17 cellular contexts compared by ENCODE assay signal in genomic region chr6:13688692-13689196, GRCh38. TPM values are rescaled to one million over a fixed set of nuclear protein-coding genes. Genes with fewer than 3 reads are reported as not detected.
DNase-seq lines count a peak whose midpoint lies in the region; ATAC-seq and TF ChIP-seq lines count a peak whose summit lies in the region.
"Had no signal": no experiment of that assay in that cellular context is flagged by ENCODE, and none has a peak within 500 bp of the region (broad histone marks: within the 10 kb centered on the region; RNA-seq: fewer than 3 reads in every experiment).

No MANE protein-coding gene starts in this region.

- no peak overlapping the region for H3K4me3 ChIP-seq in cardiac muscle cell
- H3K4me3 ChIP-seq in right cardiac atrium (ENCODE audit: low read length) = no peak overlapping the region
- no peak overlapping the region for H3K4me3 ChIP-seq in dorsolateral prefrontal cortex
- H3K4me3 ChIP-seq: ascending aorta, hepatocyte had no signal

- H3K36me3 Mint-ChIP-seq in T-cell = peaks cover 12% of the 10 kb centered on the region
- peaks cover 6% of the 10 kb centered on the region for H3K36me3 Mint-ChIP-seq in chondrocyte (ENCODE audit: low read depth)

- H3K4me3 Mint-ChIP-seq in T-cell = peak overlapping the region; percentile 7 to 63 (median 40)
- H3K4me3 Mint-ChIP-seq in chondrocyte (ENCODE audit: unreplicated experiment) = no peak overlapping the region

- TF ChIP-seq CTCF in cardiac muscle cell (IDR thresholded peaks at IDR 0.05; ENCODE audit: low read depth, low read length) = no peak
- TF ChIP-seq CTCF in chondrocyte (IDR thresholded peaks at IDR 0.05) = no peak
- no peak for TF ChIP-seq CTCF in dorsolateral prefrontal cortex (IDR thresholded peaks at IDR 0.05 in 54 of 56, conservative IDR thresholded peaks at IDR 0.05 in 2 of 56; ENCODE audit: low read depth in 1 of 56, partially characterized antibody in 56 of 56)

- H3K9me3 Mint-ChIP-seq in T-cell = no peaks in the 10 kb centered on the region
- H3K9me3 Mint-ChIP-seq in chondrocyte (ENCODE audit: low read depth) = peaks cover 6% of the 10 kb centered on the region

- H3K36me3 ChIP-seq in cardiac muscle cell = no peaks in the 10 kb centered on the region

- ATAC-seq in right cardiac atrium (no peak), T-cell (replicated peaks in 1 of 4) (peak in 1 of 4 experiments; percentile 15)
- ATAC-seq: HepG2 had no signal

- H3K4me1 Mint-ChIP-seq in T-cell (peaks cover 67 to 81% (median 81%) of the 10 kb centered on the region in 3 donors), chondrocyte (ENCODE audit: low read depth) (peaks cover 48% of the 10 kb centered on the region)

- H3K27ac Mint-ChIP-seq in T-cell (peak overlapping the region; percentile 98 to 99), chondrocyte (ENCODE audit: unreplicated experiment) (peak overlapping the region; percentile 6)

- H3K4me1 ChIP-seq in cardiac muscle cell (ENCODE audit: low read depth) (peaks cover 7% of the 10 kb centered on the region), right cardiac atrium (ENCODE audit: control insufficient read depth, insufficient read depth, low read length) (peaks cover 2% of the 10 kb centered on the region)

- H3K9me3 ChIP-seq in cardiac muscle cell (ENCODE audit: low read depth) (no peaks in the 10 kb centered on the region), right cardiac atrium (ENCODE audit: control insufficient read depth, low read length) (no peaks in the 10 kb centered on the region)
- H3K9me3 ChIP-seq: ascending aorta had no signal

- no peaks in the 10 kb centered on the region for H3K27me3 ChIP-seq in cardiac muscle cell
- no peaks in the 10 kb centered on the region for H3K27me3 ChIP-seq in right cardiac atrium (ENCODE audit: control insufficient read depth, insufficient read depth)
- no peaks in the 10 kb centered on the region for H3K27me3 ChIP-seq in dorsolateral prefrontal cortex
- H3K27me3 ChIP-seq: ascending aorta, hepatocyte had no signal

- POLR2A ChIA-PET in T-cell (lab: Charles Lee) = interaction anchor here (0.6 to 1.3 kb wide), 3 partner anchors 12 to 1857 kb away, joined by 3 to 6 read pairs (median 5); no protein-coding TSS in a partner anchor

- intact Hi-C loops in right cardiac atrium (cut with DNase I) = no loop called here
- intact Hi-C loops in dorsolateral prefrontal cortex (cut with DNase I) = no loop called here

- 94% methylated on average over 5 of the region's 5 CpGs for WGBS in right cardiac atrium

- no peak for DNase-seq in cardiac muscle cell (ENCODE audit: low read depth in 1 of 2, low spot score in 1 of 2)
- no peak for DNase-seq in right cardiac atrium
- DNase-seq in T-cell = no peak
- no peak for DNase-seq in chondrocyte (ENCODE audit: low spot score)
- DNase-seq in stimulated activated naive CD4-positive, alpha-beta T cell treated with Interleukin-2 at 50 U/mL for 16 hours (lab: John Stamatoyannopoulos, UW) = no peak
- no peak for DNase-seq in dorsolateral prefrontal cortex
- no peak for DNase-seq in stimulated activated CD4-positive, alpha-beta T cell treated with anti-CD3 and anti-CD28 coated beads, Interleukin-1b, Interleukin-23, amount 100 ng/mL, for 48 hours
- DNase-seq: activated CD4-positive, alpha-beta T cell treated with anti-CD3 and anti-CD28 coated beads for 4 hours; activated T-cell treated with anti-CD3 and anti-CD28 coated beads, Interleukin-2, amount 50 U/mL, for 4 hours; foreskin fibroblast; NCI-H2029 treated with DMSO at 0.1 percent for 48 hours; OCI-M1; stimulated activated CD4-positive, alpha-beta T cell treated with anti-CD3 and anti-CD28 coated beads, Interleukin-2, amount 100 ng/mL, for 48 hours; substantia nigra had no signal

- CTCF ChIA-PET in T-cell (lab: Charles Lee) = interaction anchor here in 1 of 2 donors (0.6 to 1.1 kb wide), 4 partner anchors 11 to 53 kb away, joined by 3 read pairs; no protein-coding TSS in a partner anchor

- peak overlapping the region; percentile 60 for H3K27ac ChIP-seq in cardiac muscle cell
- no peak overlapping the region for H3K27ac ChIP-seq in right cardiac atrium (ENCODE audit: low read length)
- H3K27ac ChIP-seq in dorsolateral prefrontal cortex = no peak overlapping the region
- H3K27ac ChIP-seq: hepatocyte had no signal

- H3K27me3 Mint-ChIP-seq in T-cell = no peaks in the 10 kb centered on the region
- H3K27me3 Mint-ChIP-seq in chondrocyte (ENCODE audit: low read depth) = no peaks in the 10 kb centered on the region

RNA-seq across cellular contexts. Expression of gene RANBP9, which starts 22.9 kb away (rescaled TPM):
- 32.3 and 35.2 TPM in 2 replicates for total RNA-seq in cardiac muscle cell
- polyA plus RNA-seq in cardiac muscle cell = 42.4 and 55.4 TPM in 2 replicates
- total RNA-seq in right cardiac atrium = 10 to 100 TPM; 31.1 to 35.4 (median 33.0) TPM
- 19.0 TPM for polyA plus RNA-seq in right cardiac atrium
- 10 to 100 TPM; 44.9 to 59.4 (median 46.8) TPM for total RNA-seq in T-cell
- 53.0 to 72.0 TPM (median 71.8 TPM) in 3 replicates for total RNA-seq in chondrocyte
- total RNA-seq in dorsolateral prefrontal cortex = 10 to 100 TPM; 48.7 to 98.0 (median 80.1) TPM
